Comparison of ENCODE assay signal across 24 cellular contexts in genomic region chr11:132033051-132033450, GRCh38.
DNase-seq lines count a peak whose midpoint lies in the region; ATAC-seq and TF ChIP-seq lines count a peak whose summit lies in the region.
"Had no signal": no experiment of that assay in that cellular context is flagged by ENCODE, and none has a peak within 500 bp of the region (broad histone marks: within the 10 kb centered on the region; RNA-seq: fewer than 3 reads in every experiment).

No MANE protein-coding gene starts in this region.

- H3K4me1 ChIP-seq in heart right ventricle (peaks cover 0 to 11% (median 0%) of the 10 kb centered on the region in 9 donors), left ventricle myocardium inferior (peaks cover 6% of the 10 kb centered on the region), smooth muscle cell (ENCODE audit: low read depth) (no peaks in the 10 kb centered on the region)
- H3K4me1 ChIP-seq: breast epithelium, gastroesophageal sphincter, psoas muscle, tibial artery had no signal

- no peak overlapping the region for H2AFZ ChIP-seq in smooth muscle cell (ENCODE audit: low read depth)

- no peak overlapping the region for H3K4me3 ChIP-seq in heart right ventricle
- H3K4me3 ChIP-seq in left ventricle myocardium inferior, result no peak overlapping the region
- H3K4me3 ChIP-seq in cardiac fibroblast (replicated peaks in 1 of 2; ENCODE audit: low read depth in 2 of 2, low read length in 2 of 2), result no peak overlapping the region
- no peak overlapping the region for H3K4me3 ChIP-seq in smooth muscle cell
- H3K4me3 ChIP-seq: breast epithelium, gastroesophageal sphincter, psoas muscle, tibial artery had no signal

- H3K9me3 ChIP-seq in heart right ventricle (no peaks in the 10 kb centered on the region), left ventricle myocardium inferior (replicated peaks) (no peaks in the 10 kb centered on the region), smooth muscle cell (replicated peaks; ENCODE audit: low read depth) (no peaks in the 10 kb centered on the region), T-helper 17 cell (ENCODE audit: control insufficient read depth, low read length, poor library complexity, severe bottlenecking) (no peaks in the 10 kb centered on the region)
- H3K9me3 ChIP-seq: breast epithelium, gastroesophageal sphincter, psoas muscle, tibial artery had no signal

- H4K20me1 ChIP-seq in smooth muscle cell (ENCODE audit: low read depth), result no peaks in the 10 kb centered on the region

- H3K27me3 ChIP-seq in heart right ventricle, result no peaks in the 10 kb centered on the region
- no peaks in the 10 kb centered on the region for H3K27me3 ChIP-seq in left ventricle myocardium inferior (ENCODE audit: low read depth)
- peaks cover 3% of the 10 kb centered on the region for H3K27me3 ChIP-seq in smooth muscle cell (ENCODE audit: low read depth)
- H3K27me3 ChIP-seq: breast epithelium, gastroesophageal sphincter, tibial artery had no signal

- ATAC-seq in heart right ventricle (peak in 6 of 8 donors; percentile 35 to 64 (median 46)), GM19328 (IDR thresholded peaks at IDR 0.05; ENCODE audit: unreplicated experiment) (no peak), T-helper 17 cell (no peak), GM19397 (IDR thresholded peaks at IDR 0.05; ENCODE audit: unreplicated experiment) (no peak)
- ATAC-seq: esophagus mucosa, gastroesophageal sphincter, psoas muscle had no signal

- no peak overlapping the region for H3K4me3 Mint-ChIP-seq in T-helper 17 cell
- H3K4me3 Mint-ChIP-seq: activated naive CD4-positive, alpha-beta T cell treated with anti-CD3 and anti-CD28 coated beads for 36 hours; CD8-positive, alpha-beta memory T cell; dendritic cell treated with granulocyte-macrophage colony-stimulating factor and Interleukin-4, amounts not matched to agents 40 ng/mL and 50 ng/mL, for 4 days; endodermal cell had no signal

- H3K27ac ChIP-seq in heart right ventricle (no peak overlapping the region), left ventricle myocardium inferior (replicated peaks) (no peak overlapping the region), smooth muscle cell (ENCODE audit: low read depth) (no peak overlapping the region)
- H3K27ac ChIP-seq: breast epithelium, gastroesophageal sphincter, psoas muscle, tibial artery had no signal

- DNase-seq in heart right ventricle, result no peak
- DNase-seq in left ventricle myocardium inferior, result no peak
- DNase-seq in cardiac fibroblast (ENCODE audit: low read depth in 2 of 2), result peak; percentile 38 to 47
- peak; percentile 24 for DNase-seq in hepatic stellate cell (ENCODE audit: low spot score)
- DNase-seq in smooth muscle cell (lab: John Stamatoyannopoulos, UW; ENCODE audit: unreplicated experiment), result no peak
- DNase-seq in T-helper 17 cell, result no peak
- DNase-seq: activated CD4-positive, alpha-beta T cell treated with anti-CD3 and anti-CD28 coated beads, Interleukin-2, amount 50 U/mL, for 4 hours; activated naive CD4-positive, alpha-beta T cell treated with anti-CD3 and anti-CD28 coated beads for 36 hours; CD8-positive, alpha-beta memory T cell; DMS 273 treated with DMSO at 0.1 percent for 48 hours; endodermal cell; islet precursor cell; NCI-H187; NCI-H2171; NCI-H524; psoas muscle; stimulated activated CD4-positive, alpha-beta T cell treated with anti-CD3 and anti-CD28 coated beads, Interleukin-2, amount 100 ng/mL, for 24 hours; tibial artery had no signal

- no peaks in the 10 kb centered on the region for H3K27me3 Mint-ChIP-seq in T-helper 17 cell
- H3K27me3 Mint-ChIP-seq: dendritic cell treated with granulocyte-macrophage colony-stimulating factor and Interleukin-4, amounts not matched to agents 40 ng/mL and 50 ng/mL, for 4 days had no signal

- H3K4me2 ChIP-seq in smooth muscle cell, result peak overlapping the region; percentile 5

- H3K36me3 ChIP-seq in heart right ventricle (no peaks in the 10 kb centered on the region), left ventricle myocardium inferior (no peaks in the 10 kb centered on the region), smooth muscle cell (ENCODE audit: low read depth) (no peaks in the 10 kb centered on the region)
- H3K36me3 ChIP-seq: breast epithelium, gastroesophageal sphincter, tibial artery had no signal

- H3K4me1 Mint-ChIP-seq in T-helper 17 cell, result no peaks in the 10 kb centered on the region
- H3K4me1 Mint-ChIP-seq: CD8-positive, alpha-beta memory T cell had no signal

- intact Hi-C loops in heart right ventricle (cut with DNase I), result loop anchor here in 1 of 10 donors (10.0 kb wide), 1 partner anchor 168 kb away; no protein-coding TSS in a partner anchor
- intact Hi-C loops in left ventricle myocardium inferior (cut with micrococcal nuclease), result no loop called here

- H3K79me2 ChIP-seq in smooth muscle cell (ENCODE audit: low read depth), result no peaks in the 10 kb centered on the region

- no peaks in the 10 kb centered on the region for H3K36me3 Mint-ChIP-seq in T-helper 17 cell (ENCODE audit: low read depth)
- H3K36me3 Mint-ChIP-seq: CD8-positive, alpha-beta memory T cell had no signal

- peaks cover 7% of the 10 kb centered on the region for H3F3A ChIP-seq in smooth muscle cell (ENCODE audit: low read depth)

- H3K27ac Mint-ChIP-seq in T-helper 17 cell, result no peak overlapping the region
- H3K27ac Mint-ChIP-seq: activated naive CD4-positive, alpha-beta T cell treated with anti-CD3 and anti-CD28 coated beads for 36 hours; CD8-positive, alpha-beta memory T cell; dendritic cell treated with granulocyte-macrophage colony-stimulating factor and Interleukin-4, amounts not matched to agents 40 ng/mL and 50 ng/mL, for 4 days; endodermal cell had no signal

- 40 to 42% methylated on average over 4 of the region's 4 CpGs for WGBS in heart right ventricle, 2 donors
- WGBS in smooth muscle cell (ENCODE audit: low lambda C conversion rate), result 80% methylated on average over 4 of the region's 4 CpGs

- TF ChIP-seq CTCF in heart right ventricle (IDR thresholded peaks at IDR 0.05), result no peak
- no peak for TF ChIP-seq CTCF in left ventricle myocardium inferior (IDR thresholded peaks at IDR 0.05; ENCODE audit: borderline replicate concordance)
- TF ChIP-seq CTCF in cardiac fibroblast (IDR thresholded peaks at IDR 0.05; ENCODE audit: low read depth, low read length), result no peak
- TF ChIP-seq CTCF in smooth muscle cell (IDR thresholded peaks at IDR 0.05; ENCODE audit: borderline replicate concordance, insufficient read depth, poor library complexity, severe bottlenecking), result no peak

- H3K9ac ChIP-seq in smooth muscle cell (ENCODE audit: low read depth), result no peak overlapping the region

Comparison
In these comparisons a context has a peak if more than half of its experiments do, and no peak if none do; other contexts are left out.
1. ATAC-seq: peak in heart right ventricle (6 of 8); none in GM19328 (single experiment), T-helper 17 cell (single experiment) and GM19397 (single experiment).
2. DNase-seq: peak in cardiac fibroblast (2 of 2) and hepatic stellate cell (single experiment); none in heart right ventricle (0 of 2), left ventricle myocardium inferior (single experiment), smooth muscle cell (single experiment) and T-helper 17 cell (0 of 3).